Comparison of ENCODE assay signal across 9 cellular contexts in genomic region chr20:44910690-44911262, GRCh38. TPM values are rescaled to one million over a fixed set of nuclear protein-coding genes. Genes with fewer than 3 reads are reported as not detected.
DNase-seq lines count a peak whose midpoint lies in the region; ATAC-seq and TF ChIP-seq lines count a peak whose summit lies in the region.
"Had no signal": no experiment of that assay in that cellular context is flagged by ENCODE, and none has a peak within 500 bp of the region (broad histone marks: within the 10 kb centered on the region; RNA-seq: fewer than 3 reads in every experiment).

No MANE protein-coding gene starts in this region.

- TF ChIP-seq CTCF in BJ (IDR thresholded peaks at IDR 0.05; ENCODE audit: insufficient read depth, low read depth, low read length) (no peak), body of pancreas (IDR thresholded peaks at IDR 0.05) (no peak)

- H3K4me3 ChIP-seq in BJ (ENCODE audit: low read depth, low read length) = peak overlapping the region; percentile 50
- H3K4me3 ChIP-seq in Jurkat, Clone E6-1 (ENCODE audit: low read length) = peak overlapping the region; percentile 81
- H3K4me3 ChIP-seq in body of pancreas = peak overlapping the region; percentile 46 to 83
- peak overlapping the region; percentile 61 for H3K4me3 ChIP-seq in mesodermal cell (ENCODE audit: extremely low read depth, insufficient read depth, low read length, poor library complexity, severe bottlenecking)

- H3K9me3 ChIP-seq in body of pancreas (no peaks in the 10 kb centered on the region), mesodermal cell (ENCODE audit: control insufficient read depth, low read length) (no peaks in the 10 kb centered on the region)

- intact Hi-C loops in body of pancreas (cut with DNase I) = no loop called here

- H3K4me1 ChIP-seq in body of pancreas (peaks cover 26% of the 10 kb centered on the region), mesodermal cell (ENCODE audit: control insufficient read depth, insufficient read depth, low read length, poor library complexity, severe bottlenecking) (peaks cover 6% of the 10 kb centered on the region)

- ATAC-seq in body of pancreas (no peak), HG03354 (IDR thresholded peaks at IDR 0.05; ENCODE audit: poor library complexity, severe bottlenecking, unreplicated experiment) (no peak)

- POLR2A ChIA-PET in BJ (lab: Charles Lee) = no interaction called here

- WGBS in body of pancreas, 2 donors = 40 to 52% methylated on average over 17 of the region's 17 CpGs
- WGBS in mesodermal cell (ENCODE audit: insufficient coverage in 2 of 2), 2 experiments = 41 to 52% methylated on average over 9 to 12 of the region's 17 CpGs

- TF ChIP-seq POLR2A in body of pancreas (IDR thresholded peaks at IDR 0.05) = no peak

- CTCF ChIA-PET in BJ (lab: Yijun Ruan, JAX) = interaction anchor here (0.7 to 1.4 kb wide), 2 partner anchors 66 to 380 kb away, joined by 3 read pairs; no protein-coding TSS in a partner anchor

- DNase-seq in BJ (ENCODE audit: low read depth) (no peak), body of pancreas (peak in 1 of 4 donors; percentile 15), dermis blood vessel endothelial cell (no peak), cerebellum (ENCODE audit: low spot score) (no peak), H4 (ENCODE audit: low spot score) (no peak)
- no peak for DNase-seq in Jurkat, Clone E6-1 (ENCODE audit: low read depth, low spot score)
- DNase-seq: cerebellar nuclear complex had no signal

- no peaks in the 10 kb centered on the region for H3K27me3 ChIP-seq in BJ (ENCODE audit: control insufficient read depth, insufficient read depth, low read length)
- H3K27me3 ChIP-seq in body of pancreas = no peaks in the 10 kb centered on the region

- H3K36me3 ChIP-seq in BJ (ENCODE audit: control insufficient read depth, insufficient read depth, low read length) = peaks cover 11% of the 10 kb centered on the region
- H3K36me3 ChIP-seq in body of pancreas (replicated peaks in 1 of 2; ENCODE audit: insufficient read depth in 1 of 2, low read depth in 2 of 2) = peaks cover 0 to 4% of the 10 kb centered on the region in 2 donors
- peaks cover 61% of the 10 kb centered on the region for H3K36me3 ChIP-seq in mesodermal cell (ENCODE audit: control insufficient read depth, insufficient read depth, low read length)

- H3K27ac ChIP-seq in body of pancreas = peak overlapping the region in 2 of 4 donors; percentile 27 to 40
- H3K27ac ChIP-seq in mesodermal cell (ENCODE audit: low read depth, low read length, severe bottlenecking) = peak overlapping the region; percentile 71

RNA-seq across cellular contexts. Expression of gene PABPC1L, which starts 0.9 kb away (rescaled TPM):
- polyA plus RNA-seq in BJ (2011; rRNA removed) = 40.5 and 55.0 TPM in 2 replicates
- polyA minus RNA-seq in BJ (2011; rRNA and poly(A)+ RNA removed) = 11.0 and 12.1 TPM in 2 replicates
- polyA plus RNA-seq in Jurkat, Clone E6-1 (2012; ENCODE audit: insufficient read depth, insufficient read length) = 66.3 TPM
- 100 to 1,000 TPM in 1 of 2 donors, 10 to 100 TPM in 1; 41.8 to 105 TPM for total RNA-seq in body of pancreas
- 47.3 TPM for polyA plus RNA-seq in mesodermal cell (2013, experiment 1 of 2)
- 42.4 TPM for polyA plus RNA-seq in mesodermal cell (2013, experiment 2 of 2)
- 1.3 and 2.6 TPM in 2 replicates for total RNA-seq in dermis blood vessel endothelial cell
- 11.1 TPM for total RNA-seq in cerebellum
- total RNA-seq in H4 (2014; rRNA removed; shearing (Covaris generic)) = 1.4 and 3.5 TPM in 2 replicates

RNA-seq across cellular contexts. Expression of gene YWHAB, which starts 25.3 kb away (rescaled TPM):
- 60.5 and 114 TPM in 2 replicates for polyA plus RNA-seq in BJ (2011; rRNA removed)
- 33.2 and 49.9 TPM in 2 replicates for polyA minus RNA-seq in BJ (2011; rRNA and poly(A)+ RNA removed)
- 220 TPM for polyA plus RNA-seq in Jurkat, Clone E6-1 (2012; ENCODE audit: insufficient read depth, insufficient read length)
- total RNA-seq in body of pancreas = 10 to 100 TPM; 49.3 to 64.9 TPM
- 192 TPM for polyA plus RNA-seq in mesodermal cell (2013, experiment 1 of 2)
- polyA plus RNA-seq in mesodermal cell (2013, experiment 2 of 2) = 189 TPM
- 137 and 188 TPM in 2 replicates for total RNA-seq in dermis blood vessel endothelial cell
- total RNA-seq in cerebellum = 98.7 TPM
- 51.6 and 73.7 TPM in 2 replicates for total RNA-seq in H4 (2014; rRNA removed; shearing (Covaris generic))

RNA-seq across cellular contexts. Expression of gene TOMM34, which starts 49.4 kb away (rescaled TPM):
- 37.9 and 48.6 TPM in 2 replicates for polyA plus RNA-seq in BJ (2011; rRNA removed)
- polyA minus RNA-seq in BJ (2011; rRNA and poly(A)+ RNA removed) = 11.9 and 15.9 TPM in 2 replicates
- 62.6 TPM for polyA plus RNA-seq in Jurkat, Clone E6-1 (2012; ENCODE audit: insufficient read depth, insufficient read length)
- total RNA-seq in body of pancreas = 10 to 100 TPM in 1 of 2 donors, 1 to 10 TPM in 1; 2.6 to 13.0 TPM
- 100 TPM for polyA plus RNA-seq in mesodermal cell (2013, experiment 1 of 2)
- polyA plus RNA-seq in mesodermal cell (2013, experiment 2 of 2) = 91.6 TPM
- 16.8 and 22.2 TPM in 2 replicates for total RNA-seq in dermis blood vessel endothelial cell
- 4.1 TPM for total RNA-seq in cerebellum
- total RNA-seq in H4 (2014; rRNA removed; shearing (Covaris generic)) = 39.7 and 41.5 TPM in 2 replicates

RNA-seq across cellular contexts. Expression of gene STK4, which starts 55.5 kb away (rescaled TPM):
- 12.4 and 19.9 TPM in 2 replicates for polyA plus RNA-seq in BJ (2011; rRNA removed)
- polyA minus RNA-seq in BJ (2011; rRNA and poly(A)+ RNA removed) = 14.9 and 16.0 TPM in 2 replicates
- 19.4 TPM for polyA plus RNA-seq in Jurkat, Clone E6-1 (2012; ENCODE audit: insufficient read depth, insufficient read length)
- total RNA-seq in body of pancreas = 10 to 100 TPM; 17.8 to 23.6 TPM
- polyA plus RNA-seq in mesodermal cell (2013, experiment 1 of 2) = 25.5 TPM
- 25.5 TPM for polyA plus RNA-seq in mesodermal cell (2013, experiment 2 of 2)
- 24.4 and 26.2 TPM in 2 replicates for total RNA-seq in dermis blood vessel endothelial cell
- 35.0 TPM for total RNA-seq in cerebellum
- total RNA-seq in H4 (2014; rRNA removed; shearing (Covaris generic)) = 12.8 and 14.3 TPM in 2 replicates
